ENCODE assay signal across 1 cellular context in the genomic region with DNA sequence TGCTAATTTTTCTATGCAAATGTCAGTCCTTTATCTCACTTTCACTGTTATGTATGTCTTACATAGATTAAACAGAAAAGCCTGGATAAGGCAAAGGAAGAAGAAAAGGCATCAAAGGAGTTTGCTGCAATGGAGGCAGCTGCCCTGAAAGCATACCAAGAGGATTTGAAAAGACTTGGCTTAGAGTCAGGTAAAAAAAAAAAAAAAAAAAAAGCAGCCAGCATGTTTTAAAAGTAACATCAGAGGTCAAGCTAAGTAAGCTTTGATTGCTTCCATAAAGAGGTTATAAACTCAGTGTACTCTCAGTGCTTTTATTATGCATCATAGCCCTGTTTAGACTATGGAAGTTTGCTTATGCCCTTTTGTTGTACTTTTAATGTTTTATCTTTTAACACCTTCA.
TF ChIP-seq lines count a peak whose summit lies in the region.

No MANE protein-coding gene starts in this region.

TF ChIP-seq in SK-N-SH treated with all-trans-retinoic acid at 6 μM for 48 hours, 23 proteins besides CTCF, POLR2A, EP300 and RAD21 (continued from another document):
- TF ChIP-seq, protein P1, sequence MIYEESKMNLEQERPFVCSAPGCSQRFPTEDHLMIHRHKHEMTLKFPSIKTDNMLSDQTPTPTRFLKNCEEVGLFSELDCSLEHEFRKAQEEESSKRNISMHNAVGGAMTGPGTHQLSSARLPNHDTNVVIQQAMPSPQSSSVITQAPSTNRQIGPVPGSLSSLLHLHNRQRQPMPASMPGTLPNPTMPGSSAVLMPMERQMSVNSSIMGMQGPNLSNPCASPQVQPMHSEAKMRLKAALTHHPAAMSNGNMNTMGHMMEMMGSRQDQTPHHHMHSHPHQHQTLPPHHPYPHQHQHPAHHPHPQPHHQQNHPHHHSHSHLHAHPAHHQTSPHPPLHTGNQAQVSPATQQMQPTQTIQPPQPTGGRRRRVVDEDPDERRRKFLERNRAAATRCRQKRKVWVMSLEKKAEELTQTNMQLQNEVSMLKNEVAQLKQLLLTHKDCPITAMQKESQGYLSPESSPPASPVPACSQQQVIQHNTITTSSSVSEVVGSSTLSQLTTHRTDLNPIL (CRISPR knock-in tag; IDR thresholded peaks at IDR 0.05; ENCODE audit: low read depth), result no peak
- TF ChIP-seq ISL1 (CRISPR knock-in tag; IDR thresholded peaks at IDR 0.05) (no peak), ZC3H10 (CRISPR knock-in tag; IDR thresholded peaks at IDR 0.05) (no peak), OSR1 (CRISPR knock-in tag; IDR thresholded peaks at IDR 0.05) (no peak)
